Comparison of ENCODE assay signal across 1 cellular context in genomic region chr10:119273413-119273812, GRCh38.
TF ChIP-seq lines count a peak whose summit lies in the region.

No MANE protein-coding gene starts in this region.

TF ChIP-seq in IMR-90, 13 proteins besides CTCF, POLR2A, EP300 and RAD21:
- TF ChIP-seq CHD1 (IDR thresholded peaks at IDR 0.05; ENCODE audit: low read depth, low read length) (no peak), MXI1 (IDR thresholded peaks at IDR 0.05; ENCODE audit: borderline replicate concordance, low read depth, low read length) (no peak), RFX5 (IDR thresholded peaks at IDR 0.05; ENCODE audit: low read depth, low read length) (no peak), RCOR1 (IDR thresholded peaks at IDR 0.05; ENCODE audit: insufficient replicate concordance, low read length) (no peak), FOS (IDR thresholded peaks at IDR 0.05; ENCODE audit: low read depth, low read length) (no peak), MAFK (IDR thresholded peaks at IDR 0.05; ENCODE audit: low read depth, low read length) (no peak), MAZ (IDR thresholded peaks at IDR 0.05; ENCODE audit: borderline replicate concordance, low read depth, low read length) (no peak), SMC3 (IDR thresholded peaks at IDR 0.05; ENCODE audit: low read depth, low read length) (no peak), NFE2L2 (IDR thresholded peaks at IDR 0.05; ENCODE audit: low read depth, low read length) (no peak), BHLHE40 (IDR thresholded peaks at IDR 0.05; ENCODE audit: low read depth, low read length) (no peak), CEBPB (IDR thresholded peaks at IDR 0.05; ENCODE audit: low read depth, low read length) (no peak)
- TF ChIP-seq, protein P1, sequence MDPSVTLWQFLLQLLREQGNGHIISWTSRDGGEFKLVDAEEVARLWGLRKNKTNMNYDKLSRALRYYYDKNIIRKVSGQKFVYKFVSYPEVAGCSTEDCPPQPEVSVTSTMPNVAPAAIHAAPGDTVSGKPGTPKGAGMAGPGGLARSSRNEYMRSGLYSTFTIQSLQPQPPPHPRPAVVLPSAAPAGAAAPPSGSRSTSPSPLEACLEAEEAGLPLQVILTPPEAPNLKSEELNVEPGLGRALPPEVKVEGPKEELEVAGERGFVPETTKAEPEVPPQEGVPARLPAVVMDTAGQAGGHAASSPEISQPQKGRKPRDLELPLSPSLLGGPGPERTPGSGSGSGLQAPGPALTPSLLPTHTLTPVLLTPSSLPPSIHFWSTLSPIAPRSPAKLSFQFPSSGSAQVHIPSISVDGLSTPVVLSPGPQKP (IDR thresholded peaks at IDR 0.05; ENCODE audit: borderline replicate concordance, low read depth, low read length), result no peak
